ENCODE assay signal across 8 cellular contexts in genomic region chr9:110257097-110257955, GRCh38. TPM values are rescaled to one million over a fixed set of nuclear protein-coding genes. Genes with fewer than 3 reads are reported as not detected.
DNase-seq lines count a peak whose midpoint lies in the region; ATAC-seq lines count a peak whose summit lies in the region.

No MANE protein-coding gene starts in this region.

- peak; percentile 55 for DNase-seq in activated CD8-positive, alpha-beta memory T cell treated with anti-CD3 and anti-CD28 coated beads, Interleukin-2, amount 50 U/mL, for 48 hours
- DNase-seq in activated CD8-positive, alpha-beta memory T cell treated with anti-CD3 and anti-CD28 coated beads for 24 hours = no peak
- no peak for DNase-seq in activated T-cell treated with anti-CD3 and anti-CD28 coated beads, Interleukin-2, amount 50 U/mL, for 4 hours
- DNase-seq in globus pallidus (ENCODE audit: low spot score) (peak; percentile 32), occipital lobe (lab: John Stamatoyannopoulos, UW) (peak; percentile 6), NCI-H82 (lab: John Stamatoyannopoulos, UW) (no peak)

- peaks cover 6% of the 10 kb centered on the region for H3K36me3 Mint-ChIP-seq in activated T-cell treated with anti-CD3 and anti-CD28 coated beads, Interleukin-2, amount 50 U/mL, for 4 hours (ENCODE audit: insufficient read depth)

- peak overlapping the region; percentile 93 for H3K4me3 Mint-ChIP-seq in activated T-cell treated with anti-CD3 and anti-CD28 coated beads, Interleukin-2, amount 50 U/mL, for 4 hours

- peaks cover 43% of the 10 kb centered on the region for H3K4me1 Mint-ChIP-seq in activated T-cell treated with anti-CD3 and anti-CD28 coated beads, Interleukin-2, amount 50 U/mL, for 4 hours (ENCODE audit: low read depth)

- H3K27me3 Mint-ChIP-seq in activated T-cell treated with anti-CD3 and anti-CD28 coated beads, Interleukin-2, amount 50 U/mL, for 4 hours (ENCODE audit: low read depth) = no peaks in the 10 kb centered on the region

- ATAC-seq in HG03442 (IDR thresholded peaks at IDR 0.05; ENCODE audit: unreplicated experiment) (peak; percentile 2), HG02870 (IDR thresholded peaks at IDR 0.05; ENCODE audit: unreplicated experiment) (no peak)
- ATAC-seq in activated T-cell treated with anti-CD3 and anti-CD28 coated beads, Interleukin-2, amount 50 U/mL, for 4 hours = no peak

- H3K9me3 Mint-ChIP-seq in activated T-cell treated with anti-CD3 and anti-CD28 coated beads, Interleukin-2, amount 50 U/mL, for 4 hours = no peaks in the 10 kb centered on the region

RNA-seq across cellular contexts. Expression of gene TXN, which starts 1.0 kb away (rescaled TPM):
- total RNA-seq in activated T-cell treated with anti-CD3 and anti-CD28 coated beads, Interleukin-2, amount 50 U/mL, for 4 hours = 100 to 1,000 TPM; 525 to 605 (median 551) TPM
- total RNA-seq in occipital lobe = 98.9 TPM

RNA-seq across cellular contexts. Expression of gene C9orf152, which starts 49.4 kb away (rescaled TPM):
- under 1 TPM in 1 of 3 donors, not detected in 2; 0.14 TPM for total RNA-seq in activated T-cell treated with anti-CD3 and anti-CD28 coated beads, Interleukin-2, amount 50 U/mL, for 4 hours
- not detected for total RNA-seq in occipital lobe

Comparison
In these comparisons a context has a peak if more than half of its experiments do, and no peak if none do; other contexts are left out.
1. DNase-seq: peak in activated CD8-positive, alpha-beta memory T cell treated with anti-CD3 and anti-CD28 coated beads, Interleukin-2, amount 50 U/mL, for 48 hours (single experiment), globus pallidus (single experiment) and occipital lobe (single experiment); none in activated CD8-positive, alpha-beta memory T cell treated with anti-CD3 and anti-CD28 coated beads for 24 hours (single experiment), activated T-cell treated with anti-CD3 and anti-CD28 coated beads, Interleukin-2, amount 50 U/mL, for 4 hours (single experiment) and NCI-H82 (single experiment).